In the genomic region with DNA sequence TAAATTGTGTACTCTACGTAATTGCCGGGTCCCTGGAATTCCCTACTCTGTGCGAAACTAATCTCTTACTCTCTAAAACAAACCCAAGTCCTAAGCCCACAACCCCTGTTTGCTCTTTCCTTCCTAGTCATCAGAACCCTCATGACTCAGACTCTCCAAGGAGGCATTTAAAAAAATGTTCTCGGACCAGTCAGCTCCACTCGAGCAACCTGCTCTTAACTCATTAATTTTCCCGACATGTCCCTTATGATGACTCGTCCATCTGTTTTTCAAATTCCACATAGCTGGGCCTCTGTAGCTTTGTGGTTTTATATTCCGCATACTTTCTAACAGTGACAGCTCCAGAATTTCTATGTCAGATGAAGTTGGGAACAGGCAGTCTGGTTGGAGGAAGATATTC, we compare ENCODE assay signal across 12 cellular contexts. TPM values are rescaled to one million over a fixed set of nuclear protein-coding genes. Genes with fewer than 3 reads are reported as not detected.
DNase-seq lines count a peak whose midpoint lies in the region; ATAC-seq and TF ChIP-seq lines count a peak whose summit lies in the region.
"Had no signal": no experiment of that assay in that cellular context is flagged by ENCODE, and none has a peak within 500 bp of the region (broad histone marks: within the 10 kb centered on the region; RNA-seq: fewer than 3 reads in every experiment).

No MANE protein-coding gene starts in this region.

- H4K20me1 ChIP-seq in GM23338 (replicated peaks; ENCODE audit: insufficient read depth) (no peaks in the 10 kb centered on the region), SK-N-SH (ENCODE audit: insufficient read depth) (no peaks in the 10 kb centered on the region)

- H3K9me3 ChIP-seq in SK-N-SH, result no peaks in the 10 kb centered on the region
- no peaks in the 10 kb centered on the region for H3K9me3 ChIP-seq in skeletal muscle satellite cell (replicated peaks; ENCODE audit: low read length)

- 6% methylated on average over 8 of the region's 8 CpGs for WGBS in SK-N-SH (ENCODE audit: low lambda C conversion rate)

- POLR2A ChIA-PET in SK-N-SH (lab: Yijun Ruan, JAX), result no interaction called here

- H3K36me3 Mint-ChIP-seq in GM23338 (ENCODE audit: low read depth), result no peaks in the 10 kb centered on the region

- H3K9me3 Mint-ChIP-seq in GM23338, result no peaks in the 10 kb centered on the region
- H3K9me3 Mint-ChIP-seq: activated T-helper 2 cell treated with anti-CD3 and anti-CD28 coated beads, Interferon-gamma antibody, Interleukin-2, Interleukin-4, amounts not matched to agents 10 μg/mL and 5 μg/mL and 100 μg/mL, durations not matched to agents 14 hours and 24 hours and 36 hours had no signal

- H3K4me2 ChIP-seq in GM23338, result no peak overlapping the region
- H3K4me2 ChIP-seq in SK-N-SH, result peak overlapping the region; percentile 72
- H3K4me2 ChIP-seq in skeletal muscle satellite cell (ENCODE audit: low read length), result peak overlapping the region; percentile 24

- H3K4me1 Mint-ChIP-seq in GM23338, result no peaks in the 10 kb centered on the region; the same call in 2 of the 3 replicates

- no peak for TF ChIP-seq RAD21 in SK-N-SH (IDR thresholded peaks at IDR 0.05; ENCODE audit: low read length)

- no peak overlapping the region for H3K27ac Mint-ChIP-seq in GM23338
- H3K27ac Mint-ChIP-seq: activated T-helper 2 cell treated with anti-CD3 and anti-CD28 coated beads, Interferon-gamma antibody, Interleukin-2, Interleukin-4, amounts not matched to agents 10 μg/mL and 5 μg/mL and 100 μg/mL, durations not matched to agents 14 hours and 24 hours and 36 hours had no signal

- H3K4me1 ChIP-seq in GM23338 (ENCODE audit: insufficient read depth) (no peaks in the 10 kb centered on the region), SK-N-SH (ENCODE audit: control insufficient read depth in 1 of 2, insufficient read depth in 2 of 2, low read depth in 1 of 2, low read length in 1 of 2) (peaks cover 0 to 9% of the 10 kb centered on the region in 2 experiments), skeletal muscle satellite cell (ENCODE audit: control insufficient read depth, insufficient read depth, low read length) (peaks cover 11% of the 10 kb centered on the region)

- H3K9ac ChIP-seq in SK-N-SH, result peak overlapping the region; percentile 42; the same call in 1 of the 2 replicates
- H3K9ac ChIP-seq in skeletal muscle satellite cell (ENCODE audit: low read depth, low read length), result no peak overlapping the region

- H3K27ac ChIP-seq in GM23338 (ENCODE audit: low read depth) (no peak overlapping the region), SK-N-SH (ENCODE audit: low read depth in 2 of 2, low read length in 1 of 2) (peak overlapping the region; percentile 82 to 88; a peak in 3 of 4 replicates)
- H3K27ac ChIP-seq: VCaP had no signal

- H3K79me2 ChIP-seq in GM23338 (replicated peaks; ENCODE audit: insufficient read depth) (no peaks in the 10 kb centered on the region), SK-N-SH (ENCODE audit: insufficient read depth) (no peaks in the 10 kb centered on the region)

- H3K4me3 ChIP-seq in GM23338 (no peak overlapping the region), SK-N-SH (ENCODE audit: low read depth in 2 of 2, low read length in 1 of 2) (peak overlapping the region in 1 of 2 experiments; percentile 54; a peak in 2 of 4 replicates), skeletal muscle satellite cell (ENCODE audit: low read length) (peak overlapping the region; percentile 16)

- H3F3A ChIP-seq in GM23338 (replicated peaks; ENCODE audit: low read depth) (no peaks in the 10 kb centered on the region), SK-N-SH (replicated peaks; ENCODE audit: insufficient read depth) (peaks cover 21% of the 10 kb centered on the region)

- H3K36me3 ChIP-seq in GM23338 (ENCODE audit: insufficient read depth), result no peaks in the 10 kb centered on the region
- no peaks in the 10 kb centered on the region for H3K36me3 ChIP-seq in SK-N-SH (replicated peaks in 1 of 2; ENCODE audit: control insufficient read depth in 1 of 2, insufficient read depth in 2 of 2, low read length in 1 of 2)
- no peaks in the 10 kb centered on the region for H3K36me3 ChIP-seq in skeletal muscle satellite cell (ENCODE audit: insufficient read depth, low read length)

- H3K4me3 Mint-ChIP-seq in GM23338, result no peak overlapping the region

- H3K27me3 ChIP-seq in GM23338 (ENCODE audit: insufficient read depth) (no peaks in the 10 kb centered on the region), SK-N-SH (ENCODE audit: insufficient read depth) (no peaks in the 10 kb centered on the region), skeletal muscle satellite cell (ENCODE audit: control insufficient read depth, insufficient read depth, low read length) (peaks cover 8% of the 10 kb centered on the region)

- no peak for DNase-seq in GM23338 (ENCODE audit: low spot score)
- no peak for DNase-seq in SK-N-SH
- peak; percentile 77 for DNase-seq in fibroblast of peridontal ligament (ENCODE audit: extremely low read depth)
- DNase-seq in NCI-H524 treated with DMSO at 0.1 percent for 48 hours (lab: John Stamatoyannopoulos, UW), result no peak
- DNase-seq in left colon, result no peak
- DNase-seq in SKM-1 (lab: John Stamatoyannopoulos, UW; ENCODE audit: unreplicated experiment), result no peak
- DNase-seq: Karpas-422 had no signal

- CTCF ChIA-PET in SK-N-SH (lab: Yijun Ruan, JAX), result interaction anchor here (0.9 to 1.2 kb wide), 3 partner anchors 44 to 650 kb away, joined by 3 read pairs; no protein-coding TSS in a partner anchor

- intact Hi-C loops in left colon (cut with DNase I, micrococcal nuclease), result no loop called here

- ATAC-seq in GM23338, result no peak
- ATAC-seq in left colon, result no peak

- TF ChIP-seq EP300 in SK-N-SH (IDR thresholded peaks at IDR 0.05; ENCODE audit: borderline replicate concordance in 1 of 2, low read depth in 1 of 2, low read length in 1 of 2), result peak in 1 of 2 experiments; percentile 83; a peak in 2 of 4 replicates

- TF ChIP-seq CTCF in GM23338 (conservative IDR thresholded peaks at IDR 0.05; ENCODE audit: low read depth in 2 of 2), result no peak
- no peak for TF ChIP-seq CTCF in SK-N-SH (IDR thresholded peaks at IDR 0.05)

- peak overlapping the region; percentile 40; the same call in 1 of the 2 replicates for H2AFZ ChIP-seq in GM23338
- H2AFZ ChIP-seq in SK-N-SH (ENCODE audit: low read depth), result peak overlapping the region; percentile 88; the same call in 1 of the 2 replicates

- H3K9me2 ChIP-seq in GM23338 (ENCODE audit: insufficient read depth) (no peaks in the 10 kb centered on the region), SK-N-SH (no peaks in the 10 kb centered on the region)

- H3K27me3 Mint-ChIP-seq in GM23338 (ENCODE audit: insufficient read depth, low read depth, poor library complexity), result peaks cover 5% of the 10 kb centered on the region

TF ChIP-seq in GM23338, 12 proteins besides CTCF, POLR2A, EP300 and RAD21 (continues in another document):
- TF ChIP-seq NANOG (IDR thresholded peaks at IDR 0.05; ENCODE audit: borderline replicate concordance), result no peak
- no peak for TF ChIP-seq JUNB (IDR thresholded peaks at IDR 0.05; ENCODE audit: unreplicated experiment)
- TF ChIP-seq ZNF114 (CRISPR knock-in tag; IDR thresholded peaks at IDR 0.05), result no peak

TF ChIP-seq in SK-N-SH, 30 proteins besides CTCF, POLR2A, EP300 and RAD21 (continues in another document):
- TF ChIP-seq SMC3 (IDR thresholded peaks at IDR 0.05; ENCODE audit: low read depth, low read length), result no peak
- no peak for TF ChIP-seq EZH2phosphoT487 (IDR thresholded peaks at IDR 0.05; ENCODE audit: borderline replicate concordance, low read depth)
- no peak for TF ChIP-seq YY1 (IDR thresholded peaks at IDR 0.05; ENCODE audit: low read depth)
- TF ChIP-seq POLR2AphosphoS5 (IDR thresholded peaks at IDR 0.05; ENCODE audit: low read depth, low read length), result peak; percentile 66; the same call in 1 of the 2 replicates
- TF ChIP-seq RXRA (IDR thresholded peaks at IDR 0.05; ENCODE audit: borderline replicate concordance, low read depth), result peak; percentile 74
- peak; percentile 72 for TF ChIP-seq ELF1 (IDR thresholded peaks at IDR 0.05)
- no peak for TF ChIP-seq RCOR1 (IDR thresholded peaks at IDR 0.05; ENCODE audit: low read length)
- TF ChIP-seq JUND (IDR thresholded peaks at IDR 0.05), result peak; percentile 93
- TF ChIP-seq, protein P1, sequence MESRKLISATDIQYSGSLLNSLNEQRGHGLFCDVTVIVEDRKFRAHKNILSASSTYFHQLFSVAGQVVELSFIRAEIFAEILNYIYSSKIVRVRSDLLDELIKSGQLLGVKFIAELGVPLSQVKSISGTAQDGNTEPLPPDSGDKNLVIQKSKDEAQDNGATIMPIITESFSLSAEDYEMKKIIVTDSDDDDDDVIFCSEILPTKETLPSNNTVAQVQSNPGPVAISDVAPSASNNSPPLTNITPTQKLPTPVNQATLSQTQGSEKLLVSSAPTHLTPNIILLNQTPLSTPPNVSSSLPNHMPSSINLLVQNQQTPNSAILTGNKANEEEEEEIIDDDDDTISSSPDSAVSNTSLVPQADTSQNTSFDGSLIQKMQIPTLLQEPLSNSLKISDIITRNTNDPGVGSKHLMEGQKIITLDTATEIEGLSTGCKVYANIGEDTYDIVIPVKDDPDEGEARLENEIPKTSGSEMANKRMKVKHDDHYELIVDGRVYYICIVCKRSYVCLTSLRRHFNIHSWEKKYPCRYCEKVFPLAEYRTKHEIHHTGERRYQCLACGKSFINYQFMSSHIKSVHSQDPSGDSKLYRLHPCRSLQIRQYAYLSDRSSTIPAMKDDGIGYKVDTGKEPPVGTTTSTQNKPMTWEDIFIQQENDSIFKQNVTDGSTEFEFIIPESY (IDR thresholded peaks at IDR 0.05; ENCODE audit: borderline replicate concordance, low read depth), result peak; percentile 78; the same call in 1 of the 2 replicates
- peak; percentile 92; the same call in 1 of the 2 replicates for TF ChIP-seq SIN3A (IDR thresholded peaks at IDR 0.05; ENCODE audit: borderline replicate concordance, low read depth, low read length)
- no peak for TF ChIP-seq GATA2 (CRISPR knock-in tag; IDR thresholded peaks at IDR 0.05)
- peak; percentile 83; the same call in 1 of the 2 replicates for TF ChIP-seq TEAD4 (IDR thresholded peaks at IDR 0.05; ENCODE audit: borderline replicate concordance, insufficient read depth)

RNA-seq across cellular contexts. Expression of a gene that starts 2.6 kb away (rescaled TPM):
- not detected in 2 replicates for total RNA-seq in GM23338 (2014; rRNA removed; shearing (Covaris generic))
- polyA plus RNA-seq in GM23338 (2016; fragmentation: Nextera tagmentation; extraction: Ambion mirVana) (not detected in 2 replicates), SK-N-SH (2012; rRNA removed) (0.12 and 0.13 TPM in 2 replicates)
- polyA plus RNA-seq in SK-N-SH (2012; cell fraction: cytosol; rRNA removed), result 0.05 and 0.10 TPM in 2 replicates
- polyA plus RNA-seq in SK-N-SH (2012; cell fraction: nucleus; rRNA removed), result 0.04 and 0.06 TPM in 2 replicates
- not detected in 2 replicates for total RNA-seq in skeletal muscle satellite cell (2012; rRNA removed)
- total RNA-seq in left colon, result not detected
- total RNA-seq: activated T-helper 2 cell treated with anti-CD3 and anti-CD28 coated beads, Interferon-gamma antibody, Interleukin-2, Interleukin-4, amounts not matched to agents 10 μg/mL and 5 μg/mL and 100 μg/mL, durations not matched to agents 14 hours and 24 hours and 36 hours; lung microvascular endothelial cell; subcutaneous adipose tissue had no signal

RNA-seq across cellular contexts. Expression of a gene that starts 24.2 kb away (rescaled TPM):
- total RNA-seq in GM23338 (2014; rRNA removed; shearing (Covaris generic)), result not detected in 2 replicates
- polyA plus RNA-seq in GM23338 (2016; fragmentation: Nextera tagmentation; extraction: Ambion mirVana), result not detected in 2 replicates
- polyA plus RNA-seq in SK-N-SH (2012; rRNA removed), result not detected in 2 replicates
- not detected in 2 replicates for polyA plus RNA-seq in SK-N-SH (2012; cell fraction: cytosol; rRNA removed)
- polyA plus RNA-seq in SK-N-SH (2012; cell fraction: nucleus; rRNA removed), result not detected in 2 replicates
- not detected in 2 replicates for total RNA-seq in skeletal muscle satellite cell (2012; rRNA removed)
- total RNA-seq in left colon, result not detected
- total RNA-seq: activated T-helper 2 cell treated with anti-CD3 and anti-CD28 coated beads, Interferon-gamma antibody, Interleukin-2, Interleukin-4, amounts not matched to agents 10 μg/mL and 5 μg/mL and 100 μg/mL, durations not matched to agents 14 hours and 24 hours and 36 hours; lung microvascular endothelial cell; subcutaneous adipose tissue had no signal
